2 cellular contexts compared by ENCODE assay signal in genomic region chr2:65382776-65383357, GRCh38.
A peak's percentile ranks its signal among the peaks of the same experiment; 100 is the strongest.
TF ChIP-seq lines count a peak whose summit lies in the region.

No MANE protein-coding gene starts in this region.

TF ChIP-seq in K562, 482 proteins besides CTCF, POLR2A, EP300 and RAD21 (continued from another document and continues in another):
- TF ChIP-seq ESRRA (IDR thresholded peaks at IDR 0.05; ENCODE audit: borderline replicate concordance, low read depth) (peak; percentile 41; the same call in 1 of the 2 replicates), PRDM10 (IDR thresholded peaks at IDR 0.05; ENCODE audit: partially characterized antibody) (peak; percentile 6), FOXK1 (CRISPR knock-in tag; IDR thresholded peaks at IDR 0.05; ENCODE audit: borderline replicate concordance) (no peak), KAT2B (IDR thresholded peaks at IDR 0.05; ENCODE audit: low read depth, low read length) (no peak), STAT5B (CRISPR knock-in tag; IDR thresholded peaks at IDR 0.05) (no peak), CREB1 (IDR thresholded peaks at IDR 0.05) (0 out of 2 replicates have a peak, but pooled peaks have one; percentile 31), CREB1 (CRISPR knock-in tag; IDR thresholded peaks at IDR 0.05) (no peak), RREB1 (CRISPR knock-in tag; IDR thresholded peaks at IDR 0.05) (no peak), ZKSCAN1 (IDR thresholded peaks at IDR 0.05; ENCODE audit: low read depth, low read length) (0 out of 2 replicates have a peak, but pooled peaks have one; percentile 29), ILF3 (IDR thresholded peaks at IDR 0.05; ENCODE audit: borderline replicate concordance) (no peak), JUND (IDR thresholded peaks at IDR 0.05; ENCODE audit: borderline replicate concordance, low read depth, low read length) (peak; percentile 72; the same call in 1 of the 2 replicates), JUND (tag; IDR thresholded peaks at IDR 0.05; ENCODE audit: borderline replicate concordance, low read depth, low read length) (peak; percentile 71; the same call in 1 of the 3 replicates), CEBPG (CRISPR knock-in tag; IDR thresholded peaks at IDR 0.05) (0 out of 2 replicates have a peak, but pooled peaks have one; percentile 21), CEBPG (tag; conservative IDR thresholded peaks at IDR 0.05 in 1 of 2, IDR thresholded peaks at IDR 0.05 in 1 of 2) (no peak), CBFA2T3 (IDR thresholded peaks at IDR 0.05) (peak; percentile 61), SMAD1 (IDR thresholded peaks at IDR 0.05; ENCODE audit: low read depth, low read length, partially characterized antibody) (peak; percentile 75)

TF ChIP-seq in HepG2, 621 proteins besides CTCF, POLR2A, EP300 and RAD21 (continued from another document and continues in another):
- TF ChIP-seq PRDM15 (CRISPR knock-in tag; IDR thresholded peaks at IDR 0.05) (0 out of 2 replicates have a peak, but pooled peaks have one; percentile 45), ZNF292 (CRISPR knock-in tag; IDR thresholded peaks at IDR 0.05; ENCODE audit: borderline replicate concordance, low read depth) (0 out of 2 replicates have a peak, but pooled peaks have one; percentile 65), TEAD3 (CRISPR knock-in tag; optimal IDR thresholded peaks at IDR 0.05; ENCODE audit: borderline replicate concordance) (peak; percentile 70), SOX5 (CRISPR knock-in tag; IDR thresholded peaks at IDR 0.05; ENCODE audit: borderline replicate concordance) (peak; percentile 62; the same call in 1 of the 2 replicates), MAZ (IDR thresholded peaks at IDR 0.05; ENCODE audit: borderline replicate concordance, low read depth, low read length) (no peak), MAZ (CRISPR knock-in tag; IDR thresholded peaks at IDR 0.05; ENCODE audit: low read depth) (peak; percentile 58; the same call in 1 of the 2 replicates), FOXP4 (CRISPR knock-in tag; IDR thresholded peaks at IDR 0.05) (peak; percentile 78), ZNF746 (CRISPR knock-in tag; IDR thresholded peaks at IDR 0.05) (no peak), THAP9 (CRISPR knock-in tag; IDR thresholded peaks at IDR 0.05; ENCODE audit: borderline replicate concordance) (peak; percentile 40; the same call in 1 of the 2 replicates), ATRX (CRISPR knock-in tag; IDR thresholded peaks at IDR 0.05; ENCODE audit: borderline replicate concordance) (0 out of 2 replicates have a peak, but pooled peaks have one; percentile 33), EED (CRISPR knock-in tag; IDR thresholded peaks at IDR 0.05) (0 out of 2 replicates have a peak, but pooled peaks have one; percentile 57), KMT2B (CRISPR knock-in tag; IDR thresholded peaks at IDR 0.05) (peak; percentile 47; the same call in 1 of the 2 replicates), ZNF784 (CRISPR knock-in tag; IDR thresholded peaks at IDR 0.05; ENCODE audit: borderline replicate concordance) (no peak), AGO2 (optimal IDR thresholded peaks at IDR 0.05; ENCODE audit: low read depth, low read length) (no peak), SAP130 (CRISPR knock-in tag; IDR thresholded peaks at IDR 0.05; ENCODE audit: low read depth) (peak; percentile 79), ATF7 (IDR thresholded peaks at IDR 0.05) (no peak), ATF7 (CRISPR knock-in tag; IDR thresholded peaks at IDR 0.05) (no peak), TFAP4 (IDR thresholded peaks at IDR 0.05; ENCODE audit: borderline replicate concordance, low read depth) (peak; percentile 85; the same call in 1 of the 2 replicates), TFDP2 (CRISPR knock-in tag; IDR thresholded peaks at IDR 0.05) (no peak), ZNF350 (CRISPR knock-in tag; IDR thresholded peaks at IDR 0.05; ENCODE audit: borderline replicate concordance, low read depth) (peak; percentile 80; the same call in 1 of the 2 replicates), MLXIP (CRISPR knock-in tag; IDR thresholded peaks at IDR 0.05; ENCODE audit: borderline replicate concordance) (no peak), MLX (CRISPR knock-in tag; IDR thresholded peaks at IDR 0.05) (no peak), NCOA5 (CRISPR knock-in tag; IDR thresholded peaks at IDR 0.05) (no peak), NCOA2 (CRISPR knock-in tag; IDR thresholded peaks at IDR 0.05) (0 out of 2 replicates have a peak, but pooled peaks have one; percentile 47), STAT6 (CRISPR knock-in tag; IDR thresholded peaks at IDR 0.05; ENCODE audit: borderline replicate concordance) (0 out of 2 replicates have a peak, but pooled peaks have one; percentile 56), KAT8 (CRISPR knock-in tag; IDR thresholded peaks at IDR 0.05) (peak; percentile 24; the same call in 1 of the 2 replicates), TCF7 (IDR thresholded peaks at IDR 0.05; ENCODE audit: low read depth) (peak; percentile 56; the same call in 1 of the 2 replicates), ZNF563 (CRISPR knock-in tag; IDR thresholded peaks at IDR 0.05) (0 out of 2 replicates have a peak, but pooled peaks have one; percentile 17), ZNF788 (CRISPR knock-in tag; IDR thresholded peaks at IDR 0.05; ENCODE audit: borderline replicate concordance) (peak; percentile 79; the same call in 1 of the 2 replicates), DMAP1 (CRISPR knock-in tag; IDR thresholded peaks at IDR 0.05) (peak; percentile 75; the same call in 1 of the 2 replicates), ZSCAN21 (CRISPR knock-in tag; IDR thresholded peaks at IDR 0.05; ENCODE audit: borderline replicate concordance) (no peak)
